17 cellular contexts compared by ENCODE assay signal in genomic region chr22:32416556-32417085, GRCh38. TPM values are rescaled to one million over a fixed set of nuclear protein-coding genes. Genes with fewer than 3 reads are reported as not detected.
DNase-seq lines count a peak whose midpoint lies in the region; ATAC-seq and TF ChIP-seq lines count a peak whose summit lies in the region.
"Had no signal": no experiment of that assay in that cellular context is flagged by ENCODE, and none has a peak within 500 bp of the region (broad histone marks: within the 10 kb centered on the region; RNA-seq: fewer than 3 reads in every experiment).

No MANE protein-coding gene starts in this region.

- H3K9me3 ChIP-seq in esophagus muscularis mucosa (no peaks in the 10 kb centered on the region), mucosa of descending colon (no peaks in the 10 kb centered on the region), mesenchymal stem cell (ENCODE audit: control insufficient read depth, low read length) (no peaks in the 10 kb centered on the region)
- H3K9me3 ChIP-seq: BLaER1, Caco-2 had no signal

- no peak overlapping the region for H3K18ac ChIP-seq in mesenchymal stem cell (ENCODE audit: low read depth in 1 of 2, low read length in 2 of 2)

- no peak overlapping the region for H3K23ac ChIP-seq in mesenchymal stem cell (ENCODE audit: low read length in 2 of 2)

- no peak overlapping the region for H2BK5ac ChIP-seq in mesenchymal stem cell (ENCODE audit: low read depth, low read length, poor library complexity, severe bottlenecking)

- ATAC-seq in mucosa of descending colon: no peak
- ATAC-seq: GM23338 had no signal

- WGBS in esophagus muscularis mucosa: 90% methylated on average over 9 of the region's 9 CpGs
- 95% methylated on average over 9 of the region's 9 CpGs for WGBS in mesenchymal stem cell

- H3K9ac ChIP-seq in KMS-11: peak overlapping the region; percentile 49; the same call in 1 of the 2 replicates
- H3K9ac ChIP-seq in mesenchymal stem cell (ENCODE audit: low read length): no peak overlapping the region
- H3K9ac ChIP-seq: BLaER1 had no signal

- TF ChIP-seq CTCF in GM12865 (IDR thresholded peaks at IDR 0.05; ENCODE audit: insufficient read depth, low read depth, low read length, missing control alignments) (no peak), KMS-11 (conservative IDR thresholded peaks at IDR 0.05; ENCODE audit: low read depth, low read length) (no peak), esophagus muscularis mucosa (IDR thresholded peaks at IDR 0.05) (no peak), mucosa of descending colon (IDR thresholded peaks at IDR 0.05) (no peak), foreskin fibroblast (IDR thresholded peaks at IDR 0.05; ENCODE audit: low read depth, low read length) (no peak)

- H3K4me2 ChIP-seq in KMS-11 (peak overlapping the region; percentile 74), mesenchymal stem cell (ENCODE audit: low read length, poor library complexity, severe bottlenecking) (no peak overlapping the region)
- H3K4me2 ChIP-seq: BLaER1, GM23338 had no signal

- H3K4me3 ChIP-seq in GM12865 (ENCODE audit: low read depth, low read length) (no peak overlapping the region), KMS-11 (IDR thresholded peaks at IDR 0.05; ENCODE audit: insufficient read depth, low read depth, low read length) (no peak overlapping the region), esophagus muscularis mucosa (no peak overlapping the region), mucosa of descending colon (no peak overlapping the region), mesenchymal stem cell (ENCODE audit: insufficient read depth in 1 of 2, low read depth in 1 of 2, low read length in 2 of 2) (no peak overlapping the region), foreskin fibroblast (ENCODE audit: low read depth in 1 of 2, low read length in 2 of 2) (no peak overlapping the region)
- H3K4me3 ChIP-seq: BLaER1, GM23338 had no signal

- no peaks in the 10 kb centered on the region for H3K36me3 ChIP-seq in KMS-11 (ENCODE audit: insufficient read depth)
- H3K36me3 ChIP-seq in esophagus muscularis mucosa: no peaks in the 10 kb centered on the region
- no peaks in the 10 kb centered on the region for H3K36me3 ChIP-seq in mucosa of descending colon (ENCODE audit: low read depth)
- H3K36me3 ChIP-seq in mesenchymal stem cell (ENCODE audit: control insufficient read depth in 1 of 2, insufficient read depth in 2 of 2, low read depth in 1 of 2, low read length in 2 of 2): no peaks in the 10 kb centered on the region
- H3K36me3 ChIP-seq: BLaER1 had no signal

- H3K4ac ChIP-seq in mesenchymal stem cell (ENCODE audit: low read depth in 1 of 2, low read length in 2 of 2): no peak overlapping the region

- H2BK12ac ChIP-seq in mesenchymal stem cell (ENCODE audit: low read length in 2 of 2): no peak overlapping the region

- no peaks in the 10 kb centered on the region for H3K27me3 ChIP-seq in KMS-11 (ENCODE audit: insufficient read depth, low read depth)
- peaks cover 0 to 14% (median 0%) of the 10 kb centered on the region in 4 donors for H3K27me3 ChIP-seq in esophagus muscularis mucosa
- H3K27me3 ChIP-seq in mesenchymal stem cell (ENCODE audit: control insufficient read depth in 1 of 2, insufficient read depth in 1 of 2, low read length in 2 of 2): peaks cover 32% of the 10 kb centered on the region in 2 experiments
- H3K27me3 ChIP-seq: BLaER1 had no signal

- H3K4me1 ChIP-seq in KMS-11 (ENCODE audit: low read depth, poor library complexity, severe bottlenecking): peaks cover 68% of the 10 kb centered on the region
- peaks cover 0 to 5% (median 2%) of the 10 kb centered on the region in 4 donors for H3K4me1 ChIP-seq in esophagus muscularis mucosa
- H3K4me1 ChIP-seq in mucosa of descending colon (ENCODE audit: low read depth): peaks cover 5% of the 10 kb centered on the region
- H3K4me1 ChIP-seq in mesenchymal stem cell (ENCODE audit: control insufficient read depth, insufficient read depth, low read depth, low read length): no peaks in the 10 kb centered on the region
- H3K4me1 ChIP-seq: Caco-2 had no signal

- no peaks in the 10 kb centered on the region for H4K20me1 ChIP-seq in KMS-11 (ENCODE audit: insufficient read depth)

- intact Hi-C loops in esophagus muscularis mucosa (cut with DNase I) (no loop called here), mucosa of descending colon (cut with DNase I, micrococcal nuclease) (no loop called here)

- no peak overlapping the region for H2AK5ac ChIP-seq in mesenchymal stem cell (ENCODE audit: low read length, severe bottlenecking)

- H2AFZ ChIP-seq in KMS-11 (ENCODE audit: low read depth): peak overlapping the region; percentile 70
- H2AFZ ChIP-seq in mesenchymal stem cell (ENCODE audit: low read depth, low read length): no peak overlapping the region
- H2AFZ ChIP-seq: GM23338 had no signal

- H2BK15ac ChIP-seq in mesenchymal stem cell (ENCODE audit: low read depth, poor library complexity, severe bottlenecking): no peak overlapping the region

- H2BK120ac ChIP-seq in mesenchymal stem cell (ENCODE audit: low read depth, low read length): no peak overlapping the region

- no peaks in the 10 kb centered on the region for H3K79me1 ChIP-seq in mesenchymal stem cell (replicated peaks; ENCODE audit: low read length, poor library complexity, severe bottlenecking)

- H3K27ac ChIP-seq in KMS-11 (peak overlapping the region; percentile 92), esophagus muscularis mucosa (replicated peaks in 1 of 4) (no peak overlapping the region), mesenchymal stem cell (ENCODE audit: low read length, poor library complexity, severe bottlenecking) (no peak overlapping the region)
- H3K27ac ChIP-seq: BLaER1 had no signal

- H3K79me2 ChIP-seq in KMS-11 (ENCODE audit: insufficient read depth, low read depth): peaks cover 4% of the 10 kb centered on the region

- DNase-seq in GM12865 (ENCODE audit: low read depth) (peak; percentile 27), RPMI8226 (peak; percentile 68), esophagus muscularis mucosa (ENCODE audit: extremely low spot score) (peak; percentile 74), mucosa of descending colon (no peak), mesenchymal stem cell (no peak), foreskin fibroblast (no peak)
- DNase-seq in activated T-cell treated with anti-CD3 and anti-CD28 coated beads, Interleukin-2, amount 50 U/mL, for 1 hour: no peak
- DNase-seq: AML-193; Caco-2; CD8-positive, alpha-beta memory T cell; DND-41; GDM1; H9 had no signal

- no peak overlapping the region for H4K91ac ChIP-seq in mesenchymal stem cell (ENCODE audit: low read length)

- TF ChIP-seq POLR2A in esophagus muscularis mucosa (IDR thresholded peaks at IDR 0.05; ENCODE audit: low read depth): no peak

- no peak overlapping the region for H3K14ac ChIP-seq in mesenchymal stem cell (ENCODE audit: low read length in 2 of 2)

- no peak for TF ChIP-seq EP300 in esophagus muscularis mucosa (IDR thresholded peaks at IDR 0.05)

- H4K8ac ChIP-seq in mesenchymal stem cell (ENCODE audit: low read length): no peak overlapping the region

RNA-seq across cellular contexts. Expression of gene RTCB, which starts 4.6 kb away (rescaled TPM):
- total RNA-seq in esophagus muscularis mucosa (10 to 100 TPM; 46.9 to 71.0 (median 59.1) TPM), mucosa of descending colon (100 to 1,000 TPM in 1 of 3 donors, 10 to 100 TPM in 2; 73.1 to 113 (median 85.6) TPM)
- polyA plus RNA-seq in mesenchymal stem cell (2013, experiment 1 of 2): 47.5 TPM
- 47.5 TPM for polyA plus RNA-seq in mesenchymal stem cell (2013, experiment 2 of 2)

RNA-seq across cellular contexts. Expression of gene BPIFC, which starts 47.6 kb away (rescaled TPM):
- total RNA-seq in esophagus muscularis mucosa: not detected
- total RNA-seq in mucosa of descending colon: not detected
- not detected for polyA plus RNA-seq in mesenchymal stem cell (2013, experiment 1 of 2)
- not detected for polyA plus RNA-seq in mesenchymal stem cell (2013, experiment 2 of 2)
- total RNA-seq: Caco-2; CD8-positive, alpha-beta memory T cell; GM23338; H9; HT-29 had no signal
- polyA plus RNA-seq: CD8-positive, alpha-beta memory T cell; GM23338 had no signal

RNA-seq across cellular contexts. Expression of gene FBXO7, which starts 58.0 kb away (rescaled TPM):
- total RNA-seq in esophagus muscularis mucosa: 10 to 100 TPM; 73.6 to 91.4 (median 83.8) TPM
- 10 to 100 TPM; 63.0 to 84.3 (median 71.5) TPM for total RNA-seq in mucosa of descending colon
- 94.9 TPM for polyA plus RNA-seq in mesenchymal stem cell (2013, experiment 1 of 2)
- 95.3 TPM for polyA plus RNA-seq in mesenchymal stem cell (2013, experiment 2 of 2)

RNA-seq across cellular contexts. Expression of gene RFPL3, which starts 59.0 kb away (rescaled TPM):
- total RNA-seq in esophagus muscularis mucosa: not detected
- total RNA-seq in mucosa of descending colon: not detected
- not detected for polyA plus RNA-seq in mesenchymal stem cell (2013, experiment 1 of 2)
- not detected for polyA plus RNA-seq in mesenchymal stem cell (2013, experiment 2 of 2)
- total RNA-seq: Caco-2; CD8-positive, alpha-beta memory T cell; GM23338; H9; HT-29 had no signal
- polyA plus RNA-seq: CD8-positive, alpha-beta memory T cell; GM23338 had no signal

Comparison
In these comparisons a context has a peak if more than half of its experiments do, and no peak if none do; other contexts are left out.
1. DNase-seq: peak in GM12865 (single experiment), RPMI8226 (single experiment) and esophagus muscularis mucosa (single experiment); none in mucosa of descending colon (0 of 3), mesenchymal stem cell (single experiment), foreskin fibroblast (0 of 2) and activated T-cell treated with anti-CD3 and anti-CD28 coated beads, Interleukin-2, amount 50 U/mL, for 1 hour (single experiment).